ENCODE assay signal across 1 cellular context in genomic region chr9:129838707-129839259, GRCh38.
TF ChIP-seq lines count a peak whose summit lies in the region.

No MANE protein-coding gene starts in this region.

TF ChIP-seq in K562, 482 proteins besides CTCF, POLR2A, EP300 and RAD21 (continued from another document):
- TF ChIP-seq ZNF318 (IDR thresholded peaks at IDR 0.05; ENCODE audit: borderline replicate concordance in 1 of 2, low read depth in 1 of 2), result no peak
- TF ChIP-seq NFXL1 (CRISPR knock-in tag; IDR thresholded peaks at IDR 0.05), result no peak
- no peak for TF ChIP-seq NKRF (IDR thresholded peaks at IDR 0.05; ENCODE audit: borderline replicate concordance)
- TF ChIP-seq SRF (CRISPR knock-in tag; IDR thresholded peaks at IDR 0.05), result peak; percentile 66 to 94; a peak in 3 of 4 replicates
- no peak for TF ChIP-seq ZNF449 (CRISPR knock-in tag; IDR thresholded peaks at IDR 0.05)
- TF ChIP-seq NR2F6 (CRISPR knock-in tag; IDR thresholded peaks at IDR 0.05), result no peak
- no peak for TF ChIP-seq USF2 (CRISPR knock-in tag; IDR thresholded peaks at IDR 0.05)
- no peak for TF ChIP-seq GABPB2 (CRISPR knock-in tag; conservative IDR thresholded peaks at IDR 0.05)
- no peak for TF ChIP-seq MBD2 (IDR thresholded peaks at IDR 0.05; ENCODE audit: borderline replicate concordance, low read depth)
- no peak for TF ChIP-seq ZNF277 (CRISPR knock-in tag; IDR thresholded peaks at IDR 0.05; ENCODE audit: borderline replicate concordance)
- TF ChIP-seq DACH1 (IDR thresholded peaks at IDR 0.05; ENCODE audit: partially characterized antibody), result no peak
- TF ChIP-seq RREB1 (CRISPR knock-in tag; IDR thresholded peaks at IDR 0.05), result no peak
- no peak for TF ChIP-seq KAT2B (IDR thresholded peaks at IDR 0.05; ENCODE audit: low read depth, low read length)
- no peak for TF ChIP-seq ZNF551 (CRISPR knock-in tag; IDR thresholded peaks at IDR 0.05)
- peak; percentile 32; the same call in 1 of the 2 replicates for TF ChIP-seq SMARCA4 (IDR thresholded peaks at IDR 0.05)
- TF ChIP-seq HNRNPLL (IDR thresholded peaks at IDR 0.05; ENCODE audit: low read depth, low read length, poor library complexity, severe bottlenecking), result no peak
- peak; percentile 27; the same call in 1 of the 2 replicates for TF ChIP-seq SMAD3 (CRISPR knock-in tag; conservative IDR thresholded peaks at IDR 0.05)
- TF ChIP-seq NCOR1 (IDR thresholded peaks at IDR 0.05), result no peak
- no peak for TF ChIP-seq MYNN (IDR thresholded peaks at IDR 0.05)
- no peak for TF ChIP-seq MYNN (CRISPR knock-in tag; IDR thresholded peaks at IDR 0.05)
- no peak for TF ChIP-seq NR2C2 (CRISPR knock-in tag; IDR thresholded peaks at IDR 0.05)
- no peak for TF ChIP-seq NR2C2 (tag; IDR thresholded peaks at IDR 0.05)
- TF ChIP-seq FUS (optimal IDR thresholded peaks at IDR 0.05; ENCODE audit: low read depth, low read length), result no peak
- TF ChIP-seq ZNF561 (CRISPR knock-in tag; conservative IDR thresholded peaks at IDR 0.05), result no peak
TF ChIP-seq in K562: peak in this region for 57.
